ENCODE assay signal across 14 cellular contexts in genomic region chr9:100379862-100380261, GRCh38. TPM values are rescaled to one million over a fixed set of nuclear protein-coding genes. Genes with fewer than 3 reads are reported as not detected.
DNase-seq lines count a peak whose midpoint lies in the region; ATAC-seq and TF ChIP-seq lines count a peak whose summit lies in the region.
"Had no signal": no experiment of that assay in that cellular context is flagged by ENCODE, and none has a peak within 500 bp of the region (broad histone marks: within the 10 kb centered on the region; RNA-seq: fewer than 3 reads in every experiment).

No MANE protein-coding gene starts in this region.

- no peak overlapping the region for H3K4me3 ChIP-seq in fibroblast of villous mesenchyme (ENCODE audit: low read depth, low read length)
- H3K4me3 ChIP-seq in smooth muscle cell, result no peak overlapping the region
- H3K4me3 ChIP-seq: right atrium auricular region, upper lobe of left lung had no signal

- H3K4me1 ChIP-seq in smooth muscle cell (ENCODE audit: low read depth), result no peaks in the 10 kb centered on the region
- H3K4me1 ChIP-seq: right atrium auricular region, upper lobe of left lung had no signal

- H3K4me2 ChIP-seq in smooth muscle cell, result peak overlapping the region; percentile 72

- no peaks in the 10 kb centered on the region for H3K36me3 ChIP-seq in smooth muscle cell (ENCODE audit: low read depth)
- H3K36me3 ChIP-seq: right atrium auricular region, upper lobe of left lung had no signal

- no peak for TF ChIP-seq CTCF in fibroblast of villous mesenchyme (IDR thresholded peaks at IDR 0.05; ENCODE audit: insufficient read depth, low read depth, low read length)
- no peak for TF ChIP-seq CTCF in smooth muscle cell (IDR thresholded peaks at IDR 0.05; ENCODE audit: borderline replicate concordance, insufficient read depth, poor library complexity, severe bottlenecking)

- peaks cover 11% of the 10 kb centered on the region for H3F3A ChIP-seq in smooth muscle cell (ENCODE audit: low read depth)

- WGBS in smooth muscle cell (ENCODE audit: low lambda C conversion rate), result 24% methylated on average over 3 of the region's 4 CpGs

- DNase-seq in H4 (ENCODE audit: low spot score) (peak; percentile 12), SW 1271 (lab: John Stamatoyannopoulos, UW) (peak; percentile 50 to 90), fibroblast of villous mesenchyme (ENCODE audit: low read depth) (peak; percentile 57), smooth muscle cell (lab: John Stamatoyannopoulos, UW; ENCODE audit: unreplicated experiment) (no peak)
- DNase-seq: central memory CD4-positive, alpha-beta T cell; DMS53; head of caudate nucleus; NCI-H2029; upper lobe of left lung had no signal

- H3K9ac ChIP-seq in smooth muscle cell (ENCODE audit: low read depth), result peak overlapping the region; percentile 75

- no peaks in the 10 kb centered on the region for H3K79me2 ChIP-seq in smooth muscle cell (ENCODE audit: low read depth)

- no peak for ATAC-seq in HG02973 (IDR thresholded peaks at IDR 0.05; ENCODE audit: unreplicated experiment)
- no peak for ATAC-seq in GM21447 (IDR thresholded peaks at IDR 0.05; ENCODE audit: unreplicated experiment)
- no peak for ATAC-seq in GM21423 (IDR thresholded peaks at IDR 0.05; ENCODE audit: unreplicated experiment)

- no peaks in the 10 kb centered on the region for H4K20me1 ChIP-seq in smooth muscle cell (ENCODE audit: low read depth)

- peak overlapping the region; percentile 70 for H2AFZ ChIP-seq in smooth muscle cell (ENCODE audit: low read depth)

- peak overlapping the region; percentile 92 for H3K27ac ChIP-seq in smooth muscle cell (ENCODE audit: low read depth)
- H3K27ac ChIP-seq: right atrium auricular region, upper lobe of left lung, VCaP had no signal

- H3K27me3 ChIP-seq in smooth muscle cell (ENCODE audit: low read depth), result no peaks in the 10 kb centered on the region
- H3K27me3 ChIP-seq: right atrium auricular region, upper lobe of left lung had no signal

- H3K9me3 ChIP-seq in smooth muscle cell (replicated peaks; ENCODE audit: low read depth), result no peaks in the 10 kb centered on the region

RNA-seq across cellular contexts. Expression of gene TEX10, which starts 27.1 kb away (rescaled TPM):
- total RNA-seq in H4 (2014; rRNA removed; shearing (Covaris generic)), result 29.4 and 32.7 TPM in 2 replicates
- total RNA-seq in fibroblast of villous mesenchyme (30.3 and 39.3 TPM in 2 replicates), smooth muscle cell (29.2 and 30.5 TPM in 2 replicates)
- 13.5 and 16.3 TPM in 2 replicates for polyA plus RNA-seq in smooth muscle cell

RNA-seq across cellular contexts. Expression of gene MSANTD3, which starts 47.1 kb away (rescaled TPM):
- 81.8 and 82.7 TPM in 2 replicates for total RNA-seq in H4 (2014; rRNA removed; shearing (Covaris generic))
- total RNA-seq in fibroblast of villous mesenchyme, result 71.5 and 82.9 TPM in 2 replicates
- 48.0 and 49.1 TPM in 2 replicates for total RNA-seq in smooth muscle cell
- polyA plus RNA-seq in smooth muscle cell, result 40.4 and 52.9 TPM in 2 replicates
